ENCODE assay signal across 8 cellular contexts in genomic region chr19:41353466-41354342, GRCh38. TPM values are rescaled to one million over a fixed set of nuclear protein-coding genes. Genes with fewer than 3 reads are reported as not detected.
A peak's percentile ranks its signal among the peaks of the same experiment; 100 is the strongest.
DNase-seq lines count a peak whose midpoint lies in the region; ATAC-seq and TF ChIP-seq lines count a peak whose summit lies in the region.

TSS of gene TGFB1 (minus strand) at chr19:41353922. CDS start at chr19:41353044, 878 bp downstream.

- H3K4me3 ChIP-seq in BJ (ENCODE audit: low read depth, low read length) (peak within 1 kb of the TSS; percentile 96), SK-N-MC (peak within 1 kb of the TSS; percentile 92), gastroesophageal sphincter (peak within 1 kb of the TSS; percentile 75 to 92)

- H3K27ac ChIP-seq in SK-N-MC: 0 out of 2 replicates have a peak within 1 kb of the TSS, but pooled peaks have one; percentile 62
- peak within 1 kb of the TSS; percentile 59 to 90 (median 89) for H3K27ac ChIP-seq in gastroesophageal sphincter

- TF ChIP-seq CTCF in BJ (IDR thresholded peaks at IDR 0.05; ENCODE audit: insufficient read depth, low read depth, low read length) (peak; percentile 96), gastroesophageal sphincter (IDR thresholded peaks at IDR 0.05) (peak in 3 of 4 experiments; percentile 85 to 98 (median 89)), subcutaneous adipose tissue (IDR thresholded peaks at IDR 0.05; ENCODE audit: low read depth) (no peak)

- H3K9me3 ChIP-seq in SK-N-MC (ENCODE audit: low read depth, low read length) (no peaks in the 10 kb centered on the region), gastroesophageal sphincter (no peaks in the 10 kb centered on the region)

- DNase-seq in BJ (ENCODE audit: low read depth) (peak; percentile 25), HT1080 (ENCODE audit: low read depth) (peak; percentile 77), SK-N-MC (ENCODE audit: low read depth, low spot score) (no peak), nucleus accumbens (lab: John Stamatoyannopoulos, UW) (peak in 46 of 56 donors; percentile 9 to 79 (median 40))
- peak; percentile 91 for DNase-seq in activated naive CD4-positive, alpha-beta T cell treated with Interleukin-2 at 50 U/mL for 16 hours

- H3K27me3 ChIP-seq in BJ (ENCODE audit: control insufficient read depth, insufficient read depth, low read length): no peaks in the 10 kb centered on the region
- H3K27me3 ChIP-seq in gastroesophageal sphincter: no peaks in the 10 kb centered on the region

- CTCF ChIA-PET in BJ (lab: Yijun Ruan, JAX): interaction anchor here (0.5 to 6.4 kb wide), 16 partner anchors 10 to 149 kb away, joined by 3 to 69 read pairs (median 7); partner anchors contain the start of genes B9D2 and CCDC97

- WGBS in gastroesophageal sphincter (ENCODE audit: low coverage in 1 of 2), 2 donors: 0 to 1% methylated on average over 12 to 15 of the region's 78 CpGs

- peak; percentile 51 to 71 for TF ChIP-seq POLR2A in gastroesophageal sphincter (IDR thresholded peaks at IDR 0.05)

- POLR2A ChIA-PET in BJ (lab: Charles Lee): interaction anchor here (0.6 kb wide), 2 partner anchors 10 to 74 kb away, joined by 5 to 13 read pairs; partner anchors contain the start of genes B3GNT8 and B9D2

- ATAC-seq in GM19328 (IDR thresholded peaks at IDR 0.05; ENCODE audit: unreplicated experiment) (peak; percentile 38), gastroesophageal sphincter (peak; percentile 84)

- H3K36me3 ChIP-seq in BJ (ENCODE audit: control insufficient read depth, insufficient read depth, low read length): no peaks in the 10 kb centered on the region
- no peaks in the 10 kb centered on the region for H3K36me3 ChIP-seq in SK-N-MC (ENCODE audit: insufficient read depth, low read length)
- H3K36me3 ChIP-seq in gastroesophageal sphincter: no peaks in the 10 kb centered on the region

- peak within 1 kb of the TSS; percentile 75 for H3K9ac ChIP-seq in SK-N-MC (ENCODE audit: insufficient read length)

- H3K4me1 ChIP-seq in gastroesophageal sphincter: peaks cover 0 to 63% (median 6%) of the 10 kb centered on the region in 3 donors

- no peak for TF ChIP-seq EP300 in gastroesophageal sphincter (IDR thresholded peaks at IDR 0.05)

RNA-seq across cellular contexts. Expression of gene TGFB1, which starts in this region (rescaled TPM):
- 7.3 and 11.2 TPM in 2 replicates for polyA plus RNA-seq in BJ (2011; rRNA removed)
- 24.6 and 35.6 TPM in 2 replicates for polyA minus RNA-seq in BJ (2011; rRNA and poly(A)+ RNA removed)
- total RNA-seq in HT1080 (2014; rRNA removed; shearing (Covaris generic)): 17.4 and 59.9 TPM in 2 replicates
- polyA plus RNA-seq in HT1080 (2015; cell fraction: cytosol; rRNA removed): 197 and 222 TPM in 2 replicates
- 96.5 and 97.2 TPM in 2 replicates for polyA plus RNA-seq in HT1080 (2015; cell fraction: nucleus; rRNA removed)
- 10 to 100 TPM; 12.9 to 39.3 (median 22.1) TPM for total RNA-seq in gastroesophageal sphincter
- 10 to 100 TPM; 12.4 to 29.1 (median 21.4) TPM for total RNA-seq in subcutaneous adipose tissue
